19 cellular contexts compared by ENCODE assay signal in the genomic region with DNA sequence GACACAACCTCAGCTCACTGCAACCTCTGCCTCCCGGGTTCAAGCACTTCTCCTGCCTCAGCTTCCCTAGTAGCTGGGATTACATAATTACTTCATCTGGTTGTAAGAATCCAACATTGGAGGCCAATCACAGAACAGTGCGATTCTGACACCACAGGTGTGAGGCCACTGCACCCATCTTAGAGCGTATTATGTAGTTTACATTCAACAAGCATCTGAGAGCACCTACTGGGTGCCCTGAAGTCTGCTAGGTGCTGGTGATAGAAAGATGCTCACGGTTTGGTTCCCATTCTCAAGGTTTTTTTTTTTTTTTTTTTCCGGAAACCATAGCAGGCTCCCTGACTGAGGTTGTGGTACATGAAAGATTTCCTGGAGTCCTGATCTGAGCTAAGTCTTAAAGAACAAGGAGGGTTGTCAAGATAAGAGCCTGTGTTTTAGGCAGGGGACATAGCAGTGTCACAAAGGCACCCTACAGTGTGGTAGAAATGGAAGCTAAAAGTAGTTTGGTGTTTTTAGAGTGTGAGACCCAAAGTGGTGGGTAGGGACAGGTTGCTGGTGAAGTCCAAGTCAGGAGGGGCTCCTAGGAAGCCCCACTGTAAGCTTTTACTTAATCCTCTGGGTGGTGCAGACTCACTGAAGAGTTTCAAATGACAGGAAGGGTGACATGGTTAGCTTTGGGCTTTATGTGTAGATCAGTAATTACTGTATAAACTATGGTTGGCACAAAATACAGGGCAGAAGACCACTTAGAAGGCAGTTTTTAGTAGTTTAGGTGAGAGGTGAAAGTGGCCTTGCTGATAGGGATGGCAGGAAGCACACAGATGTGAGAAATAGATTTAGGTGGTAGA. TPM values are rescaled to one million over a fixed set of nuclear protein-coding genes. Genes with fewer than 3 reads are reported as not detected.
DNase-seq lines count a peak whose midpoint lies in the region; ATAC-seq and TF ChIP-seq lines count a peak whose summit lies in the region.
"Had no signal": no experiment of that assay in that cellular context is flagged by ENCODE, and none has a peak within 500 bp of the region (broad histone marks: within the 10 kb centered on the region; RNA-seq: fewer than 3 reads in every experiment).

No MANE protein-coding gene starts in this region.

- peaks cover 96% of the 10 kb centered on the region for H3K79me2 ChIP-seq in HCT116 (ENCODE audit: insufficient read depth, low read length)

- H3K4me3 Mint-ChIP-seq in activated CD4-positive, alpha-beta T cell treated with anti-CD3 and anti-CD28 coated beads, Interleukin-2, amount 10 ng/mL, durations not matched to agents 24 days and 14 days: peak overlapping the region; percentile 62
- H3K4me3 Mint-ChIP-seq in activated T-helper 17 cell treated with anti-CD3 and anti-CD28 coated beads, Interleukin-2, amount 50 U/mL, for 72 hours: peak overlapping the region; percentile 55
- H3K4me3 Mint-ChIP-seq in neural crest cell: no peak overlapping the region
- H3K4me3 Mint-ChIP-seq: CD14-positive monocyte, nephron had no signal

- H2AFZ ChIP-seq in HCT116 (ENCODE audit: low read depth, low read length, poor library complexity, severe bottlenecking): no peak overlapping the region

- no peak for TF ChIP-seq RAD21 in HCT116 (IDR thresholded peaks at IDR 0.05; ENCODE audit: low read depth)

- H3K27ac Mint-ChIP-seq in activated CD4-positive, alpha-beta T cell treated with anti-CD3 and anti-CD28 coated beads, Interleukin-2, amount 10 ng/mL, durations not matched to agents 24 days and 14 days: peak overlapping the region; percentile 76
- peak overlapping the region; percentile 69 for H3K27ac Mint-ChIP-seq in activated T-helper 17 cell treated with anti-CD3 and anti-CD28 coated beads, Interleukin-2, amount 50 U/mL, for 72 hours
- peak overlapping the region; percentile 1 for H3K27ac Mint-ChIP-seq in neural crest cell (ENCODE audit: unreplicated experiment)
- H3K27ac Mint-ChIP-seq: nephron had no signal

- H3K4me1 ChIP-seq in HCT116 (ENCODE audit: control insufficient read depth in 1 of 2, insufficient read depth in 2 of 2, low read length in 2 of 2): peaks cover 7 to 8% of the 10 kb centered on the region in 2 experiments; a peak in 3 of 4 replicates
- H3K4me1 ChIP-seq: Peyer's patch had no signal

- CTCF ChIA-PET in HCT116 (lab: Charles Lee): no interaction called here

- no peak for ATAC-seq in HCT116
- no peak for ATAC-seq in activated T-helper 17 cell treated with anti-CD3 and anti-CD28 coated beads, Interleukin-2, amount 50 U/mL, for 72 hours (replicated peaks)
- no peak for ATAC-seq in HG03439 (IDR thresholded peaks at IDR 0.05; ENCODE audit: unreplicated experiment)
- no peak for ATAC-seq in HG02852 (IDR thresholded peaks at IDR 0.05; ENCODE audit: unreplicated experiment)

- H3K9ac ChIP-seq in HCT116 (ENCODE audit: low read length): no peak overlapping the region

- no peak for TF ChIP-seq POLR2A in HCT116 (IDR thresholded peaks at IDR 0.05; ENCODE audit: borderline replicate concordance, extremely low read depth, insufficient read depth, insufficient read length)

- no peaks in the 10 kb centered on the region for H3K27me3 Mint-ChIP-seq in activated CD4-positive, alpha-beta T cell treated with anti-CD3 and anti-CD28 coated beads, Interleukin-2, amount 10 ng/mL, durations not matched to agents 24 days and 14 days
- H3K27me3 Mint-ChIP-seq in activated T-helper 17 cell treated with anti-CD3 and anti-CD28 coated beads, Interleukin-2, amount 50 U/mL, for 72 hours: no peaks in the 10 kb centered on the region
- H3K27me3 Mint-ChIP-seq in neural crest cell (ENCODE audit: low read depth): no peaks in the 10 kb centered on the region

- H3K4me2 ChIP-seq in HCT116 (ENCODE audit: low read length): no peak overlapping the region

- no peak overlapping the region for H3K4me3 ChIP-seq in HCT116 (replicated peaks in 1 of 2; ENCODE audit: low read depth in 1 of 2, low read length in 2 of 2)
- H3K4me3 ChIP-seq: coronary artery, lung, Peyer's patch had no signal

- TSS peak; percentile 31 for BruUV-seq in HCT116 (replicated peaks; lab: Mats Ljungman, UMichigan)

- DNase-seq in activated CD4-positive, alpha-beta T cell treated with anti-CD3 and anti-CD28 coated beads, Interleukin-2, amount 10 ng/mL, durations not matched to agents 24 days and 14 days: peak; percentile 75
- no peak for DNase-seq in activated CD4-positive, alpha-beta T cell treated with anti-CD3 and anti-CD28 coated beads for 1 hour
- DNase-seq in HCT116 (ENCODE audit: low read depth, low spot score) (no peak), neural crest cell (ENCODE audit: low read depth, low spot score) (no peak), DMS 273 treated with DMSO at 0.1 percent for 48 hours (lab: John Stamatoyannopoulos, UW) (no peak)
- DNase-seq: 8988T, aorta, erythroblast, H7, NCI-H1092, NCI-H774, Peyer's patch had no signal

- POLR2A ChIA-PET in HCT116 (lab: Charles Lee): no interaction called here

- H3K27me3 ChIP-seq in HCT116 (ENCODE audit: insufficient read depth, low read length): no peaks in the 10 kb centered on the region
- H3K27me3 ChIP-seq: Peyer's patch had no signal

- H3K36me3 ChIP-seq in HCT116 (ENCODE audit: control insufficient read depth in 1 of 2, insufficient read depth in 2 of 2, low read length in 2 of 2): peaks cover 45 to 61% of the 10 kb centered on the region in 2 experiments

- no peaks in the 10 kb centered on the region for H3K9me3 Mint-ChIP-seq in activated CD4-positive, alpha-beta T cell treated with anti-CD3 and anti-CD28 coated beads, Interleukin-2, amount 10 ng/mL, durations not matched to agents 24 days and 14 days
- H3K9me3 Mint-ChIP-seq in activated T-helper 17 cell treated with anti-CD3 and anti-CD28 coated beads, Interleukin-2, amount 50 U/mL, for 72 hours: no peaks in the 10 kb centered on the region
- H3K9me3 Mint-ChIP-seq in neural crest cell: no peaks in the 10 kb centered on the region
- H3K9me3 Mint-ChIP-seq: nephron had no signal

- H3K9me3 ChIP-seq in HCT116 (ENCODE audit: control insufficient read depth in 1 of 2, insufficient read depth in 1 of 2, low read depth in 1 of 2, low read length in 2 of 2): no peaks in the 10 kb centered on the region
- H3K9me3 ChIP-seq: Peyer's patch had no signal

- intact Hi-C loops in activated CD4-positive, alpha-beta T cell treated with anti-CD3 and anti-CD28 coated beads, Interleukin-2, amount 10 ng/mL, durations not matched to agents 24 days and 14 days (cut with micrococcal nuclease): loop anchor here (5.0 kb wide), 1 partner anchor 36 kb away; no protein-coding TSS in a partner anchor
- intact Hi-C loops in HCT116 (cut with micrococcal nuclease): loop anchor here (5.0 kb wide), 1 partner anchor 281 kb away; no protein-coding TSS in a partner anchor

- H4K20me1 ChIP-seq in HCT116 (ENCODE audit: insufficient read depth): peaks cover 15% of the 10 kb centered on the region; the same call in 1 of the 2 replicates

- peaks cover 62% of the 10 kb centered on the region for H3K36me3 Mint-ChIP-seq in activated CD4-positive, alpha-beta T cell treated with anti-CD3 and anti-CD28 coated beads, Interleukin-2, amount 10 ng/mL, durations not matched to agents 24 days and 14 days (ENCODE audit: low read depth)
- H3K36me3 Mint-ChIP-seq in activated T-helper 17 cell treated with anti-CD3 and anti-CD28 coated beads, Interleukin-2, amount 50 U/mL, for 72 hours (ENCODE audit: low read depth): peaks cover 95% of the 10 kb centered on the region
- H3K36me3 Mint-ChIP-seq in neural crest cell (ENCODE audit: low read depth): peaks cover 31% of the 10 kb centered on the region

- RAD21 ChIA-PET in HCT116 (lab: Charles Lee; ENCODE audit: low non-redundant PET in 1 of 2, low total read pairs in 2 of 2, uncharacterized antibody in 2 of 2, unreplicated experiment in 2 of 2): no interaction called here

- H3K4me1 Mint-ChIP-seq in activated CD4-positive, alpha-beta T cell treated with anti-CD3 and anti-CD28 coated beads, Interleukin-2, amount 10 ng/mL, durations not matched to agents 24 days and 14 days: peaks cover 50% of the 10 kb centered on the region
- peaks cover 38% of the 10 kb centered on the region for H3K4me1 Mint-ChIP-seq in activated T-helper 17 cell treated with anti-CD3 and anti-CD28 coated beads, Interleukin-2, amount 50 U/mL, for 72 hours
- H3K4me1 Mint-ChIP-seq in neural crest cell: peaks cover 25% of the 10 kb centered on the region

- peak overlapping the region; percentile 30; the same call in 1 of the 2 replicates for H3K27ac ChIP-seq in HCT116 (ENCODE audit: low read depth, low read length)
- H3K27ac ChIP-seq: coronary artery had no signal

- no peak for TF ChIP-seq CTCF in HCT116 (IDR thresholded peaks at IDR 0.05 in 2 of 3, conservative IDR thresholded peaks at IDR 0.05 in 1 of 3; ENCODE audit: borderline replicate concordance in 1 of 3, insufficient read depth in 1 of 3, low read depth in 2 of 3, low read length in 2 of 3)
- TF ChIP-seq CTCF in neural crest cell (conservative IDR thresholded peaks at IDR 0.05): no peak

- no peaks in the 10 kb centered on the region for H3K9me2 ChIP-seq in HCT116 (ENCODE audit: insufficient read depth)

TF ChIP-seq in HCT116, 20 proteins besides CTCF, POLR2A, EP300 and RAD21 (continues in another document):
- TF ChIP-seq CEBPB (IDR thresholded peaks at IDR 0.05; ENCODE audit: low read depth) (no peak), EZH2phosphoT487 (IDR thresholded peaks at IDR 0.05; ENCODE audit: borderline replicate concordance) (no peak), POLR2AphosphoS5 (IDR thresholded peaks at IDR 0.05; ENCODE audit: low read depth, low read length) (no peak), SRF (IDR thresholded peaks at IDR 0.05; ENCODE audit: low read depth) (no peak), JUND (IDR thresholded peaks at IDR 0.05) (no peak), SP1 (IDR thresholded peaks at IDR 0.05; ENCODE audit: low read depth) (no peak), TCF7L2 (IDR thresholded peaks at IDR 0.05; ENCODE audit: borderline replicate concordance, extremely low read depth, insufficient read depth, insufficient read length) (no peak), YY1 (IDR thresholded peaks at IDR 0.05; ENCODE audit: extremely low read depth, insufficient replicate concordance, low read depth, low read length) (no peak)

RNA-seq across cellular contexts. Expression of a gene that starts 15.2 kb away (rescaled TPM):
- 147 and 151 TPM in 2 replicates for total RNA-seq in activated CD4-positive, alpha-beta T cell treated with anti-CD3 and anti-CD28 coated beads, Interleukin-2, amount 10 ng/mL, durations not matched to agents 24 days and 14 days
- total RNA-seq in HCT116 (2021; ENCODE audit: unreplicated experiment): 213 TPM
- polyA plus RNA-seq in HCT116 (2012): 154 and 195 TPM in 2 replicates
- total RNA-seq in activated T-helper 17 cell treated with anti-CD3 and anti-CD28 coated beads, Interleukin-2, amount 50 U/mL, for 72 hours: 100 to 1,000 TPM; 151 to 184 TPM
- 272 and 280 TPM in 2 replicates for total RNA-seq in neural crest cell

RNA-seq across cellular contexts. Expression of a gene that starts 32.3 kb away (rescaled TPM):
- total RNA-seq in activated CD4-positive, alpha-beta T cell treated with anti-CD3 and anti-CD28 coated beads, Interleukin-2, amount 10 ng/mL, durations not matched to agents 24 days and 14 days: 97.3 and 103 TPM in 2 replicates
- total RNA-seq in HCT116 (2021; ENCODE audit: unreplicated experiment) (45.1 TPM), neural crest cell (103 and 104 TPM in 2 replicates)
- 14.0 and 16.4 TPM in 2 replicates for polyA plus RNA-seq in HCT116 (2012)
- total RNA-seq in activated T-helper 17 cell treated with anti-CD3 and anti-CD28 coated beads, Interleukin-2, amount 50 U/mL, for 72 hours: 100 to 1,000 TPM; 117 to 166 TPM

Comparison
In these comparisons a context has a peak if more than half of its experiments do, and no peak if none do; other contexts are left out.
1. H3K27ac Mint-ChIP-seq: peak in every context shown above with its lines; median percentile 76 in activated CD4-positive, alpha-beta T cell treated with anti-CD3 and anti-CD28 coated beads, Interleukin-2, amount 10 ng/mL, durations not matched to agents 24 days and 14 days; 69 in activated T-helper 17 cell treated with anti-CD3 and anti-CD28 coated beads, Interleukin-2, amount 50 U/mL, for 72 hours; 1 in neural crest cell.